In genomic region chr4:26171953-26172352, GRCh38 we compare ENCODE assay signal across 13 cellular contexts.
DNase-seq lines count a peak whose midpoint lies in the region; ATAC-seq lines count a peak whose summit lies in the region.
"Had no signal": no experiment of that assay in that cellular context is flagged by ENCODE, and none has a peak within 500 bp of the region (broad histone marks: within the 10 kb centered on the region; RNA-seq: fewer than 3 reads in every experiment).

No MANE protein-coding gene starts in this region.

- H3K4me3 Mint-ChIP-seq in activated CD4-positive, alpha-beta T cell treated with anti-CD3 and anti-CD28 coated beads for 36 hours, result no peak overlapping the region

- H3K9me3 Mint-ChIP-seq in activated CD4-positive, alpha-beta T cell treated with anti-CD3 and anti-CD28 coated beads for 36 hours (ENCODE audit: low read depth), result no peaks in the 10 kb centered on the region

- no peak for ATAC-seq in stimulated activated naive CD8-positive, alpha-beta T cell treated with anti-CD3 and anti-CD28 coated beads, Interleukin-15, Interleukin-2, amounts not matched to agents 100 U/mL and 50 U/mL, for 24 hours
- ATAC-seq in HG03280 (IDR thresholded peaks at IDR 0.05; ENCODE audit: unreplicated experiment), result no peak
- no peak for ATAC-seq in activated CD4-positive, alpha-beta T cell treated with anti-CD3 and anti-CD28 coated beads for 36 hours
- ATAC-seq: lower lobe of right lung had no signal

- no peak overlapping the region for H3K4me3 ChIP-seq in neuronal stem cell (ENCODE audit: low read length in 2 of 2)
- H3K4me3 ChIP-seq: BLaER1 treated with 17β-estradiol and CSF1 and Interleukin-3, amounts not matched to agents 10 nM and 100 nM; lower lobe of right lung; Peyer's patch had no signal

- no peaks in the 10 kb centered on the region for H3K36me3 ChIP-seq in neuronal stem cell (replicated peaks in 1 of 2; ENCODE audit: control insufficient read depth in 2 of 2, insufficient read depth in 2 of 2, low read length in 2 of 2)
- H3K36me3 ChIP-seq: lower lobe of right lung, Peyer's patch had no signal

- no peak overlapping the region for H2BK120ac ChIP-seq in neuronal stem cell (ENCODE audit: low read depth, low read length)

- no peak overlapping the region for H3K14ac ChIP-seq in neuronal stem cell (ENCODE audit: low read length)

- H3K27me3 Mint-ChIP-seq in activated CD4-positive, alpha-beta T cell treated with anti-CD3 and anti-CD28 coated beads for 36 hours, result peaks cover 20% of the 10 kb centered on the region

- H3K4me2 ChIP-seq in neuronal stem cell (ENCODE audit: insufficient read depth, low read length, poor library complexity, severe bottlenecking), result no peak overlapping the region

- H2AK5ac ChIP-seq in neuronal stem cell (ENCODE audit: low read depth, low read length), result no peak overlapping the region

- intact Hi-C loops in activated CD4-positive, alpha-beta T cell treated with anti-CD3 and anti-CD28 coated beads for 36 hours (cut with DNase I, micrococcal nuclease), result no loop called here

- no peaks in the 10 kb centered on the region for H3K9me3 ChIP-seq in neuronal stem cell (replicated peaks in 1 of 2; ENCODE audit: control insufficient read depth in 2 of 2, insufficient read depth in 1 of 2, low read depth in 1 of 2, low read length in 2 of 2)
- H3K9me3 ChIP-seq: lower lobe of right lung, Peyer's patch had no signal

- H3K4me1 Mint-ChIP-seq in activated CD4-positive, alpha-beta T cell treated with anti-CD3 and anti-CD28 coated beads for 36 hours, result peaks cover 12% of the 10 kb centered on the region

- no peak overlapping the region for H3K23ac ChIP-seq in neuronal stem cell (ENCODE audit: low read depth, low read length, poor library complexity)

- no peak overlapping the region for H2BK12ac ChIP-seq in neuronal stem cell (ENCODE audit: low read length)

- POLR2A ChIA-PET in activated CD4-positive, alpha-beta T cell treated with anti-CD3 and anti-CD28 coated beads for 36 hours (lab: Charles Lee), result no interaction called here

- CTCF ChIA-PET in activated CD4-positive, alpha-beta T cell treated with anti-CD3 and anti-CD28 coated beads for 36 hours (lab: Charles Lee), result interaction anchor here (0.6 kb wide), 1 partner anchor 102 kb away, joined by 3 read pairs; no protein-coding TSS in a partner anchor

- H2AFZ ChIP-seq in neuronal stem cell (ENCODE audit: low read length), result peak overlapping the region; percentile 69

- no peak overlapping the region for H3K4ac ChIP-seq in neuronal stem cell (ENCODE audit: low read length)

- H3K36me3 Mint-ChIP-seq in activated CD4-positive, alpha-beta T cell treated with anti-CD3 and anti-CD28 coated beads for 36 hours (ENCODE audit: low read depth), result no peaks in the 10 kb centered on the region

- H2BK15ac ChIP-seq in neuronal stem cell (ENCODE audit: low read length), result no peak overlapping the region

- no peak overlapping the region for H3K27ac Mint-ChIP-seq in activated CD4-positive, alpha-beta T cell treated with anti-CD3 and anti-CD28 coated beads for 36 hours

- peaks cover 0 to 11% of the 10 kb centered on the region in 2 donors for H3K4me1 ChIP-seq in neuronal stem cell (ENCODE audit: control insufficient read depth in 2 of 2, insufficient read depth in 1 of 2, low read depth in 1 of 2, low read length in 2 of 2)
- H3K4me1 ChIP-seq: lower lobe of right lung had no signal

- H4K8ac ChIP-seq in neuronal stem cell (ENCODE audit: low read depth, low read length), result no peak overlapping the region

- no peak overlapping the region for H3K27ac ChIP-seq in neuronal stem cell (replicated peaks; ENCODE audit: low read length)
- H3K27ac ChIP-seq: BLaER1 treated with 17β-estradiol and CSF1 and Interleukin-3, amounts not matched to agents 10 nM and 100 nM; lower lobe of right lung; Peyer's patch had no signal

- no peak overlapping the region for H2BK5ac ChIP-seq in neuronal stem cell (ENCODE audit: low read length)

- DNase-seq in EH (ENCODE audit: low read depth) (peak; percentile 31), NCI-H69 (lab: John Stamatoyannopoulos, UW) (peak; percentile 63), fibroblast of peridontal ligament (ENCODE audit: extremely low read depth) (peak; percentile 72), neuronal stem cell (ENCODE audit: low spot score) (no peak)
- no peak for DNase-seq in stimulated activated naive CD8-positive, alpha-beta T cell treated with anti-CD3 and anti-CD28 coated beads, Interleukin-15, Interleukin-2, amounts not matched to agents 100 U/mL and 50 U/mL, for 24 hours
- DNase-seq in stimulated activated CD4-positive, alpha-beta T cell treated with anti-CD3 and anti-CD28 coated beads, Interleukin-2, amount 100 ng/mL, for 24 hours, result no peak
- no peak for DNase-seq in activated CD4-positive, alpha-beta T cell treated with anti-CD3 and anti-CD28 coated beads for 36 hours
- DNase-seq: lower lobe of right lung, NCI-H446, Peyer's patch, T-helper 9 cell had no signal

- no peaks in the 10 kb centered on the region for H3K79me1 ChIP-seq in neuronal stem cell (ENCODE audit: low read depth, low read length)

- no peak overlapping the region for H3K18ac ChIP-seq in neuronal stem cell (ENCODE audit: low read length)

- no CpG with 5 or more reads among the region's 9 CpGs for WGBS in neuronal stem cell (ENCODE audit: extremely low coverage in 2 of 2, insufficient read length in 2 of 2, insufficient replicate concordance in 1 of 2), 2 donors

- no peak overlapping the region for H4K91ac ChIP-seq in neuronal stem cell (ENCODE audit: low read depth, low read length, poor library complexity)

- no peak overlapping the region for H3K9ac ChIP-seq in neuronal stem cell (ENCODE audit: low read depth, low read length, poor library complexity)

- H3K27me3 ChIP-seq in neuronal stem cell (ENCODE audit: control insufficient read depth in 3 of 3, insufficient read depth in 3 of 3, low read depth in 1 of 3, low read length in 3 of 3), result no peaks in the 10 kb centered on the region
- H3K27me3 ChIP-seq: BLaER1 treated with 17β-estradiol and CSF1 and Interleukin-3, amounts not matched to agents 10 nM and 100 nM; Peyer's patch had no signal

Comparison
In these comparisons a context has a peak if more than half of its experiments do, and no peak if none do; other contexts are left out.
1. DNase-seq: peak in EH (single experiment), NCI-H69 (single experiment) and fibroblast of peridontal ligament (single experiment); none in neuronal stem cell (single experiment), stimulated activated naive CD8-positive, alpha-beta T cell treated with anti-CD3 and anti-CD28 coated beads, Interleukin-15, Interleukin-2, amounts not matched to agents 100 U/mL and 50 U/mL, for 24 hours (single experiment), stimulated activated CD4-positive, alpha-beta T cell treated with anti-CD3 and anti-CD28 coated beads, Interleukin-2, amount 100 ng/mL, for 24 hours (0 of 2) and activated CD4-positive, alpha-beta T cell treated with anti-CD3 and anti-CD28 coated beads for 36 hours (single experiment).